Comparison of ENCODE assay signal across 20 cellular contexts in the genomic region with DNA sequence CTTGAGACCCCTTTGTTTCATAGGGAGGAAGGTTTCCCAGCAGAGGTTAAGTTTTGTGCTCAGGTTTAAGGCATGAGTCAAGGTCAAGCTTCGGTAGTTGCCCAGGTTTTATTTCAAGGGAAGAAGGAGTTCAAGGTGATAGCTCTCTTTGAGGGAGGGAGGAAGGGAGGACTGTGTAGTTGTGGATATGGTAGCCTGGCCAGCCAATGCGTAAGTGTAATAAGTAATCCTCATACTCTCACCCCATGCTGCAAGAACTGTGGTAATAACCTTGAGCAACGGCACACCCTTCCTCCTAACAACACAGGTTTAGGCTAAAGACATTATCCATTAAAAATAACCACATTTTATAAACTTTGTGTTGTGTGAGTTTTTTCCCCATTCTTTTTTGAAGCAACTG.
A peak's percentile ranks its signal among the peaks of the same experiment; 100 is the strongest.
DNase-seq lines count a peak whose midpoint lies in the region; ATAC-seq and TF ChIP-seq lines count a peak whose summit lies in the region.
"Had no signal": no experiment of that assay in that cellular context is flagged by ENCODE, and none has a peak within 500 bp of the region (broad histone marks: within the 10 kb centered on the region; RNA-seq: fewer than 3 reads in every experiment).

No MANE protein-coding gene starts in this region.

- no peaks in the 10 kb centered on the region for H3K36me3 ChIP-seq in IMR-90 (ENCODE audit: control insufficient read depth, insufficient read depth, low read length)
- H3K36me3 ChIP-seq in esophagus muscularis mucosa: no peaks in the 10 kb centered on the region
- no peaks in the 10 kb centered on the region for H3K36me3 ChIP-seq in mucosa of descending colon (ENCODE audit: low read depth)
- H3K36me3 ChIP-seq: SJCRH30 had no signal

- no peak overlapping the region for H3K18ac ChIP-seq in IMR-90 (ENCODE audit: low read depth, low read length)

- no peak for DNase-seq in IMR-90
- DNase-seq in esophagus muscularis mucosa (ENCODE audit: extremely low spot score): no peak
- DNase-seq in mucosa of descending colon: peak in 1 of 3 donors; percentile 52
- DNase-seq in renal cortical epithelial cell (ENCODE audit: low read depth): peak; percentile 75
- DNase-seq in SIG-M5 (lab: John Stamatoyannopoulos, UW): no peak
- DNase-seq in caudate nucleus (lab: John Stamatoyannopoulos, UW): no peak
- DNase-seq: DMS53; GDM1; KBM-7; MM.1S; NCI-H1048; NCI-H1417 treated with DMSO at 0.1 percent for 48 hours; NCI-H187 treated with DMSO at 0.1 percent for 48 hours; NCI-H2107; NCI-H510A; NCI-H748 treated with DMSO at 0.1 percent for 48 hours; NK-92 treated with Interleukin-12 subunit alpha and Interleukin-12 subunit beta, amount 100 ng/mL, for 24 hours; SJCRH30 had no signal

- no peak overlapping the region for H2AK9ac ChIP-seq in IMR-90 (replicated peaks; ENCODE audit: low read depth, low read length, poor library complexity)

- no peak for TF ChIP-seq EP300 in esophagus muscularis mucosa (IDR thresholded peaks at IDR 0.05)

- intact Hi-C loops in IMR-90 (cut with micrococcal nuclease) (no loop called here), esophagus muscularis mucosa (cut with DNase I) (no loop called here), mucosa of descending colon (cut with DNase I, micrococcal nuclease) (no loop called here)

- H2BK15ac ChIP-seq in IMR-90 (ENCODE audit: low read depth, low read length): peak overlapping the region; percentile 22; the same call in 1 of the 3 replicates

- H2BK5ac ChIP-seq in IMR-90 (ENCODE audit: low read depth, low read length, poor library complexity, severe bottlenecking): no peak overlapping the region

- H3K4ac ChIP-seq in IMR-90 (ENCODE audit: low read depth, low read length): peak overlapping the region; percentile 1

- dilution Hi-C loops in IMR-90 (cut with HindIII; ENCODE audit: low sequenced_read_pairs, unreplicated experiment): no loop called here

- H3K27ac ChIP-seq in IMR-90 (ENCODE audit: insufficient read depth, low read length) (no peak overlapping the region), esophagus muscularis mucosa (replicated peaks in 1 of 4) (peak overlapping the region; percentile 36 to 66 (median 52)), caudate nucleus (ENCODE audit: low read depth, low read length) (no peak overlapping the region)
- H3K27ac ChIP-seq: SJCRH30 had no signal

- TF ChIP-seq RAD21 in IMR-90 (IDR thresholded peaks at IDR 0.05; ENCODE audit: low read length): no peak

- peaks cover 32% of the 10 kb centered on the region for H3K9me1 ChIP-seq in IMR-90 (ENCODE audit: insufficient read depth, low read length)

- no peak for ATAC-seq in IMR-90 (ENCODE audit: low read depth)
- peak; percentile 62 for ATAC-seq in mucosa of descending colon
- no peak for ATAC-seq in GM21825 (IDR thresholded peaks at IDR 0.05; ENCODE audit: unreplicated experiment)
- ATAC-seq: HepG2 had no signal

- no CpG with 5 or more reads among the region's 3 CpGs for WGBS in IMR-90 (ENCODE audit: extremely low coverage in 2 of 2, insufficient read length in 1 of 2), 2 experiments
- 85% methylated on average over 3 of the region's 3 CpGs for WGBS in esophagus muscularis mucosa

- peaks cover 8% of the 10 kb centered on the region; the same call in 1 of the 2 replicates for H4K20me1 ChIP-seq in IMR-90 (ENCODE audit: insufficient read depth, low read length)

- no peak for TF ChIP-seq CTCF in IMR-90 (conservative IDR thresholded peaks at IDR 0.05; ENCODE audit: low read depth, low read length)
- no peak for TF ChIP-seq CTCF in esophagus muscularis mucosa (IDR thresholded peaks at IDR 0.05)
- no peak for TF ChIP-seq CTCF in mucosa of descending colon (IDR thresholded peaks at IDR 0.05)

- in situ Hi-C loops in IMR-90 (cut with MboI; ENCODE audit: low sequenced_read_pairs): no loop called here

- CTCF ChIA-PET in IMR-90 (lab: Yijun Ruan, JAX): interaction anchor here (1.4 kb wide), 1 partner anchor 10 kb away, joined by 3 read pairs; no protein-coding TSS in a partner anchor

- H3K27me3 ChIP-seq in IMR-90 (ENCODE audit: control insufficient read depth, insufficient read depth, low read length) (no peaks in the 10 kb centered on the region), esophagus muscularis mucosa (no peaks in the 10 kb centered on the region)

- no TSS peak for BruUV-seq in IMR-90 (replicated peaks; lab: Mats Ljungman, UMichigan)

- peak overlapping the region; percentile 25; the same call in 1 of the 2 replicates for H2BK120ac ChIP-seq in IMR-90 (ENCODE audit: low read depth, low read length)

- POLR2A ChIA-PET in IMR-90 (lab: Charles Lee; ENCODE audit: unreplicated experiment): no interaction called here

- H3K56ac ChIP-seq in IMR-90 (ENCODE audit: extremely low read depth, insufficient read depth, low read length): no peak overlapping the region; the same call in 1 of the 2 replicates

- no peak overlapping the region for H3K4me3 ChIP-seq in IMR-90 (ENCODE audit: insufficient read depth, low read depth, low read length)
- no peak overlapping the region for H3K4me3 ChIP-seq in esophagus muscularis mucosa
- H3K4me3 ChIP-seq in mucosa of descending colon: no peak overlapping the region
- H3K4me3 ChIP-seq: SJCRH30 had no signal

- H2AFZ ChIP-seq in IMR-90 (replicated peaks; ENCODE audit: low read length, poor library complexity): no peak overlapping the region

- no peak overlapping the region for H4K8ac ChIP-seq in IMR-90 (ENCODE audit: low read depth in 2 of 2, low read length in 2 of 2)

- no peak overlapping the region for H3K4me2 ChIP-seq in IMR-90 (ENCODE audit: low read depth, low read length)

- H3K23ac ChIP-seq in IMR-90 (ENCODE audit: low read depth, low read length): no peak overlapping the region

- peaks cover 0 to 10% of the 10 kb centered on the region in 2 experiments; a peak in 2 of 4 replicates for H3K79me1 ChIP-seq in IMR-90 (ENCODE audit: low read depth in 1 of 2, low read length in 2 of 2)

- H2BK20ac ChIP-seq in IMR-90 (ENCODE audit: low read depth, low read length): peak overlapping the region; percentile 44; the same call in 1 of the 2 replicates

- no peak overlapping the region for H4K5ac ChIP-seq in IMR-90 (ENCODE audit: low read depth, low read length)

- H2AK5ac ChIP-seq in IMR-90 (ENCODE audit: low read depth, low read length): peak overlapping the region; percentile 59; the same call in 1 of the 2 replicates

- H3K9ac ChIP-seq in IMR-90 (ENCODE audit: low read depth, low read length): no peak overlapping the region

- no peaks in the 10 kb centered on the region for H3K9me3 ChIP-seq in IMR-90 (ENCODE audit: control insufficient read depth, insufficient read depth, low read length)
- H3K9me3 ChIP-seq in esophagus muscularis mucosa: no peaks in the 10 kb centered on the region
- no peaks in the 10 kb centered on the region for H3K9me3 ChIP-seq in mucosa of descending colon
- H3K9me3 ChIP-seq: SJCRH30 had no signal

- TF ChIP-seq POLR2A in IMR-90 (IDR thresholded peaks at IDR 0.05; ENCODE audit: low read depth, low read length): no peak
- no peak for TF ChIP-seq POLR2A in esophagus muscularis mucosa (IDR thresholded peaks at IDR 0.05; ENCODE audit: low read depth)

- no peak overlapping the region for H4K91ac ChIP-seq in IMR-90 (ENCODE audit: insufficient read depth, low read depth, low read length)

- H3K14ac ChIP-seq in IMR-90 (replicated peaks; ENCODE audit: low read depth, low read length): no peak overlapping the region

- H3K4me1 ChIP-seq in IMR-90 (ENCODE audit: control insufficient read depth, insufficient read depth, low read length): peaks cover 19% of the 10 kb centered on the region
- H3K4me1 ChIP-seq in esophagus muscularis mucosa: peaks cover 5 to 58% (median 48%) of the 10 kb centered on the region in 4 donors
- peaks cover 45% of the 10 kb centered on the region for H3K4me1 ChIP-seq in mucosa of descending colon (ENCODE audit: low read depth)
- H3K4me1 ChIP-seq: SJCRH30 had no signal

TF ChIP-seq in IMR-90, 13 proteins besides CTCF, POLR2A, EP300 and RAD21:
- TF ChIP-seq MAZ (IDR thresholded peaks at IDR 0.05; ENCODE audit: borderline replicate concordance, low read depth, low read length): no peak

Comparison
In these comparisons a context has a peak if more than half of its experiments do, and no peak if none do; other contexts are left out.
1. H3K27ac ChIP-seq: peak in esophagus muscularis mucosa (4 of 4); none in IMR-90 (single experiment) and caudate nucleus (single experiment).